In genomic region chr13:40389081-40389641, GRCh38 we compare ENCODE assay signal across 8 cellular contexts.
DNase-seq lines count a peak whose midpoint lies in the region; ATAC-seq lines count a peak whose summit lies in the region.

No MANE protein-coding gene starts in this region.

- H3K18ac ChIP-seq in neuronal stem cell (ENCODE audit: low read length): peak overlapping the region; percentile 55

- H2AK5ac ChIP-seq in neuronal stem cell (ENCODE audit: low read depth, low read length): no peak overlapping the region

- H2BK5ac ChIP-seq in neuronal stem cell (ENCODE audit: low read length): no peak overlapping the region

- H3K79me1 ChIP-seq in neuronal stem cell (ENCODE audit: low read depth, low read length): no peaks in the 10 kb centered on the region

- H3K14ac ChIP-seq in neuronal stem cell (ENCODE audit: low read length): no peak overlapping the region

- H3K36me3 ChIP-seq in neuronal stem cell (replicated peaks in 1 of 2; ENCODE audit: control insufficient read depth in 2 of 2, insufficient read depth in 2 of 2, low read length in 2 of 2): no peaks in the 10 kb centered on the region

- H3K4me3 ChIP-seq in neuronal stem cell (ENCODE audit: low read length in 2 of 2): no peak overlapping the region

- no peak overlapping the region for H4K91ac ChIP-seq in neuronal stem cell (ENCODE audit: low read depth, low read length, poor library complexity)

- no peak overlapping the region for H3K9ac ChIP-seq in neuronal stem cell (ENCODE audit: low read depth, low read length, poor library complexity)

- H3K23ac ChIP-seq in neuronal stem cell (ENCODE audit: low read depth, low read length, poor library complexity): no peak overlapping the region

- peak; percentile 62 for ATAC-seq in GM19372 (IDR thresholded peaks at IDR 0.05; ENCODE audit: low read depth, unreplicated experiment)
- peak; percentile 16 for ATAC-seq in HG03108 (IDR thresholded peaks at IDR 0.05; ENCODE audit: unreplicated experiment)

- H3K4ac ChIP-seq in neuronal stem cell (ENCODE audit: low read length): no peak overlapping the region

- no peak overlapping the region for H3K4me2 ChIP-seq in neuronal stem cell (ENCODE audit: insufficient read depth, low read length, poor library complexity, severe bottlenecking)

- H3K4me1 ChIP-seq in neuronal stem cell (ENCODE audit: control insufficient read depth in 2 of 2, insufficient read depth in 1 of 2, low read depth in 1 of 2, low read length in 2 of 2): peaks cover 22 to 40% of the 10 kb centered on the region in 2 donors

- H2AFZ ChIP-seq in neuronal stem cell (ENCODE audit: low read length): peak overlapping the region; percentile 13

- no peak overlapping the region for H2BK120ac ChIP-seq in neuronal stem cell (ENCODE audit: low read depth, low read length)

- H2BK15ac ChIP-seq in neuronal stem cell (ENCODE audit: low read length): peak overlapping the region; percentile 3

- H4K8ac ChIP-seq in neuronal stem cell (ENCODE audit: low read depth, low read length): no peak overlapping the region

- DNase-seq in activated CD8-positive, alpha-beta memory T cell treated with anti-CD3 and anti-CD28 coated beads, Interleukin-2, amount 50 U/mL, for 4 hours: peak; percentile 41
- DNase-seq in neuronal stem cell (ENCODE audit: low spot score): no peak
- DNase-seq in DMS53 treated with DMSO at 0.1 percent for 48 hours (lab: John Stamatoyannopoulos, UW; ENCODE audit: unreplicated experiment): no peak
- DNase-seq in NCI-H748 treated with DMSO at 0.1 percent for 48 hours (lab: John Stamatoyannopoulos, UW): no peak
- DNase-seq in GDM1 (lab: John Stamatoyannopoulos, UW): no peak
- no peak for DNase-seq in glomerular visceral epithelial cell (ENCODE audit: extremely low spot score)

- H3K27me3 ChIP-seq in neuronal stem cell (ENCODE audit: control insufficient read depth in 3 of 3, insufficient read depth in 3 of 3, low read depth in 1 of 3, low read length in 3 of 3): no peaks in the 10 kb centered on the region

- H3K9me3 ChIP-seq in neuronal stem cell (replicated peaks in 1 of 2; ENCODE audit: control insufficient read depth in 2 of 2, insufficient read depth in 1 of 2, low read depth in 1 of 2, low read length in 2 of 2): peaks cover 0 to 2% of the 10 kb centered on the region in 2 donors

- H3K27ac ChIP-seq in neuronal stem cell (replicated peaks; ENCODE audit: low read length): no peak overlapping the region

- WGBS in neuronal stem cell (ENCODE audit: extremely low coverage in 2 of 2, insufficient read length in 2 of 2, insufficient replicate concordance in 1 of 2), 2 donors: no CpG with 5 or more reads among the region's 10 CpGs

- H2BK12ac ChIP-seq in neuronal stem cell (ENCODE audit: low read length): no peak overlapping the region
